In genomic region chr6:125819927-125820326, GRCh38 we compare ENCODE assay signal across 16 cellular contexts.
"Had no signal": no experiment of that assay in that cellular context is flagged by ENCODE, and none has a peak within 500 bp of the region (broad histone marks: within the 10 kb centered on the region; RNA-seq: fewer than 3 reads in every experiment).

No MANE protein-coding gene starts in this region.

- H3K27ac ChIP-seq: brain microvascular endothelial cell, neural progenitor cell, ovary, suprapubic skin had no signal

- DNase-seq: activated B cell treated with CpG ODN at 0.5 μM for 24 hours; activated CD4-positive, alpha-beta T cell treated with anti-CD3 and anti-CD28 coated beads, Interleukin-2, amount 10 ng/mL, durations not matched to agents 7 days and 5 days; activated naive CD4-positive, alpha-beta T cell; activated naive CD8-positive, alpha-beta T cell treated with anti-CD3 and anti-CD28 coated beads, Interleukin-2, amount 10 ng/mL, durations not matched to agents 7 days and 5 days; brain microvascular endothelial cell; cerebellar nuclear complex; endodermal cell; islet precursor cell; midbrain; ovary; stimulated activated CD4-positive, alpha-beta T cell treated with anti-CD3 and anti-CD28 coated beads, Interleukin-12 subunit alpha, Interleukin-12 subunit beta, amount 100 ng/mL, for 4 hours; stimulated activated naive CD4-positive, alpha-beta T cell; upper lobe of left lung had no signal

- FAIRE-seq: TTC549 had no signal

- H3K27me3 ChIP-seq: brain microvascular endothelial cell, neural progenitor cell, ovary, suprapubic skin, upper lobe of left lung had no signal

- H3K36me3 ChIP-seq: neural progenitor cell, ovary had no signal

- H2AFZ ChIP-seq: neural progenitor cell had no signal

- H3K4me2 ChIP-seq: neural progenitor cell had no signal

- H3K4me3 ChIP-seq: neural progenitor cell, ovary, suprapubic skin, upper lobe of left lung had no signal

- H3K9ac ChIP-seq: neural progenitor cell had no signal

- H3K9me3 ChIP-seq: ovary, suprapubic skin, upper lobe of left lung had no signal

- H3K4me1 ChIP-seq: neural progenitor cell had no signal
